ENCODE assay signal across 8 cellular contexts in genomic region chr3:188947983-188948657, GRCh38.
DNase-seq lines count a peak whose midpoint lies in the region; ATAC-seq and TF ChIP-seq lines count a peak whose summit lies in the region.

No MANE protein-coding gene starts in this region.

- H3K27me3 ChIP-seq in A673 (replicated peaks; ENCODE audit: insufficient read depth, low read depth, low read length, poor library complexity): no peaks in the 10 kb centered on the region
- no peaks in the 10 kb centered on the region for H3K27me3 ChIP-seq in Peyer's patch

- H3K4me3 ChIP-seq in A673 (ENCODE audit: low read depth, low read length, poor library complexity, severe bottlenecking): peak overlapping the region; percentile 48
- peak overlapping the region in 3 of 4 donors; percentile 33 to 60 (median 44) for H3K4me3 ChIP-seq in Peyer's patch
- H3K4me3 ChIP-seq in epithelial cell of esophagus (ENCODE audit: low read length): peak overlapping the region; percentile 50

- DNase-seq in A673 (ENCODE audit: low spot score) (peak; percentile 96), HPDE6-E6E7 (ENCODE audit: extremely low spot score) (peak; percentile 68), Peyer's patch (peak; percentile 55 to 93 (median 87)), epithelial cell of esophagus (ENCODE audit: low read depth) (peak; percentile 81), middle frontal gyrus (ENCODE audit: extremely low spot score, low spot score) (peak; percentile 76), ureter (ENCODE audit: low spot score) (peak; percentile 96)

- H3K36me3 ChIP-seq in A673 (ENCODE audit: insufficient read depth, low read length, poor library complexity, severe bottlenecking) (no peaks in the 10 kb centered on the region), Peyer's patch (no peaks in the 10 kb centered on the region)

- H3K9me3 ChIP-seq in A673 (ENCODE audit: low read depth, low read length, poor library complexity, severe bottlenecking): no peaks in the 10 kb centered on the region
- peaks cover 0 to 4% (median 0%) of the 10 kb centered on the region in 4 donors for H3K9me3 ChIP-seq in Peyer's patch

- CTCF ChIA-PET in A673 (lab: Charles Lee): interaction anchor here (0.8 to 1.5 kb wide), 3 partner anchors 94 to 1210 kb away, joined by 3 to 7 read pairs (median 4); no protein-coding TSS in a partner anchor

- H3K4me1 ChIP-seq in A673 (ENCODE audit: insufficient read depth, low read length, poor library complexity, severe bottlenecking): peaks cover 19% of the 10 kb centered on the region
- H3K4me1 ChIP-seq in Peyer's patch: peaks cover 0 to 37% (median 8%) of the 10 kb centered on the region in 4 donors

- TF ChIP-seq CTCF in A673 (conservative IDR thresholded peaks at IDR 0.05; ENCODE audit: low read depth, low read length) (no peak), Peyer's patch (IDR thresholded peaks at IDR 0.05) (no peak), epithelial cell of esophagus (IDR thresholded peaks at IDR 0.05; ENCODE audit: insufficient read depth, low read depth, low read length, missing control alignments) (no peak)

- no peak for TF ChIP-seq POLR2A in Peyer's patch (IDR thresholded peaks at IDR 0.05)

- BruUV-seq in A673 (replicated peaks; lab: Mats Ljungman, UMichigan): no TSS peak

- intact Hi-C loops in A673 (cut with micrococcal nuclease; ENCODE audit: unreplicated experiment): no loop called here

- POLR2A ChIA-PET in A673 (lab: Charles Lee; ENCODE audit: low non-redundant PET): interaction anchor here (0.6 kb wide), 2 partner anchors 234 to 1206 kb away, joined by 3 read pairs; no protein-coding TSS in a partner anchor

- H3K27ac ChIP-seq in A673 (ENCODE audit: low read depth, low read length, poor library complexity, severe bottlenecking) (peak overlapping the region; percentile 82), Peyer's patch (peak overlapping the region; percentile 69 to 90 (median 84))

- ATAC-seq in HG03520 (IDR thresholded peaks at IDR 0.05; ENCODE audit: unreplicated experiment) (no peak), HG02678 (IDR thresholded peaks at IDR 0.05; ENCODE audit: unreplicated experiment) (no peak)
